Comparison of ENCODE assay signal across 12 cellular contexts in genomic region chrX:39766085-39766726, GRCh38.
DNase-seq lines count a peak whose midpoint lies in the region; ATAC-seq and TF ChIP-seq lines count a peak whose summit lies in the region.
"Had no signal": no experiment of that assay in that cellular context is flagged by ENCODE, and none has a peak within 500 bp of the region (broad histone marks: within the 10 kb centered on the region; RNA-seq: fewer than 3 reads in every experiment).

No MANE protein-coding gene starts in this region.

- H3K27ac Mint-ChIP-seq in activated T-cell treated with anti-CD3 and anti-CD28 coated beads, Interleukin-2, amount 50 U/mL, for 24 hours, result peak overlapping the region; percentile 78
- peak overlapping the region; percentile 52 for H3K27ac Mint-ChIP-seq in endodermal cell
- peak overlapping the region; percentile 82 for H3K27ac Mint-ChIP-seq in type B pancreatic cell

- ATAC-seq in GM19397 (IDR thresholded peaks at IDR 0.05; ENCODE audit: unreplicated experiment), result no peak
- ATAC-seq: HCT116 had no signal

- no peaks in the 10 kb centered on the region for H3K4me1 ChIP-seq in endodermal cell (ENCODE audit: control insufficient read depth, insufficient read depth, low read length)

- H3K9me3 Mint-ChIP-seq in activated T-cell treated with anti-CD3 and anti-CD28 coated beads, Interleukin-2, amount 50 U/mL, for 24 hours, result peaks cover 4% of the 10 kb centered on the region
- H3K9me3 Mint-ChIP-seq in endodermal cell (peaks cover 7% of the 10 kb centered on the region), type B pancreatic cell (peaks cover 10% of the 10 kb centered on the region)

- H3K4me3 ChIP-seq in endodermal cell (ENCODE audit: low read length), result no peak overlapping the region

- H3K9me3 ChIP-seq in endodermal cell (ENCODE audit: control insufficient read depth, low read length), result no peaks in the 10 kb centered on the region

- DNase-seq in stimulated activated CD4-positive, alpha-beta T cell treated with anti-CD3 and anti-CD28 coated beads, Interleukin-4, amount 100 ng/mL, for 24 hours, result peak; percentile 6
- no peak for DNase-seq in stimulated activated CD4-positive, alpha-beta T cell treated with anti-CD3 and anti-CD28 coated beads, Interleukin-4, amount 100 ng/mL, for 1 hour
- DNase-seq in activated T-cell treated with anti-CD3 and anti-CD28 coated beads, Interleukin-2, amount 50 U/mL, for 24 hours, result peak; percentile 50
- DNase-seq in endodermal cell (peak; percentile 69), type B pancreatic cell (ENCODE audit: extremely low spot score, unreplicated experiment) (no peak), DMS79 (lab: John Stamatoyannopoulos, UW) (no peak), NCI-H1092 (lab: John Stamatoyannopoulos, UW) (no peak)
- DNase-seq: NCI-H1105 treated with DMSO at 0.1 percent for 48 hours; NCI-H526 treated with DMSO at 0.1 percent for 48 hours; stimulated activated naive CD4-positive, alpha-beta T cell treated with Interleukin-2 at 50 U/mL for 16 hours had no signal

- peaks cover 45% of the 10 kb centered on the region for H3K4me1 Mint-ChIP-seq in activated T-cell treated with anti-CD3 and anti-CD28 coated beads, Interleukin-2, amount 50 U/mL, for 24 hours (ENCODE audit: low read depth)
- peaks cover 30% of the 10 kb centered on the region for H3K4me1 Mint-ChIP-seq in endodermal cell
- peaks cover 23% of the 10 kb centered on the region for H3K4me1 Mint-ChIP-seq in type B pancreatic cell (ENCODE audit: unreplicated experiment)

- H3K27me3 ChIP-seq in endodermal cell (ENCODE audit: control insufficient read depth, insufficient read depth, low read length, poor library complexity, severe bottlenecking), result no peaks in the 10 kb centered on the region

- no peaks in the 10 kb centered on the region for H3K36me3 ChIP-seq in endodermal cell (ENCODE audit: control insufficient read depth, insufficient read depth, low read length)

- TF ChIP-seq CTCF in endodermal cell (conservative IDR thresholded peaks at IDR 0.05) (no peak), type B pancreatic cell (conservative IDR thresholded peaks at IDR 0.05) (no peak)

- H3K27me3 Mint-ChIP-seq in activated T-cell treated with anti-CD3 and anti-CD28 coated beads, Interleukin-2, amount 50 U/mL, for 24 hours, result peaks cover 36% of the 10 kb centered on the region
- peaks cover 13% of the 10 kb centered on the region for H3K27me3 Mint-ChIP-seq in endodermal cell (ENCODE audit: insufficient read depth)
- H3K27me3 Mint-ChIP-seq in type B pancreatic cell, result no peaks in the 10 kb centered on the region

- no peak overlapping the region for H3K27ac ChIP-seq in endodermal cell (ENCODE audit: low read depth, low read length)

- 79 to 88% methylated on average over 3 to 10 of the region's 10 CpGs for WGBS in endodermal cell (ENCODE audit: insufficient coverage in 1 of 2, insufficient read length in 1 of 2), 2 experiments

- H3K9ac ChIP-seq in endodermal cell (ENCODE audit: extremely low read depth, low read length, poor library complexity, severe bottlenecking), result no peak overlapping the region

- peak overlapping the region; percentile 9 for H3K4me3 Mint-ChIP-seq in activated T-cell treated with anti-CD3 and anti-CD28 coated beads, Interleukin-2, amount 50 U/mL, for 24 hours
- H3K4me3 Mint-ChIP-seq in endodermal cell (no peak overlapping the region), type B pancreatic cell (peak overlapping the region; percentile 15)

- no peaks in the 10 kb centered on the region for H3K36me3 Mint-ChIP-seq in activated T-cell treated with anti-CD3 and anti-CD28 coated beads, Interleukin-2, amount 50 U/mL, for 24 hours (ENCODE audit: low read depth)
- H3K36me3 Mint-ChIP-seq in endodermal cell (ENCODE audit: low read depth) (no peaks in the 10 kb centered on the region), type B pancreatic cell (no peaks in the 10 kb centered on the region)

Comparison
In these comparisons a context has a peak if more than half of its experiments do, and no peak if none do; other contexts are left out.
1. DNase-seq: peak in stimulated activated CD4-positive, alpha-beta T cell treated with anti-CD3 and anti-CD28 coated beads, Interleukin-4, amount 100 ng/mL, for 24 hours (single experiment), activated T-cell treated with anti-CD3 and anti-CD28 coated beads, Interleukin-2, amount 50 U/mL, for 24 hours (single experiment) and endodermal cell (single experiment); none in stimulated activated CD4-positive, alpha-beta T cell treated with anti-CD3 and anti-CD28 coated beads, Interleukin-4, amount 100 ng/mL, for 1 hour (single experiment), type B pancreatic cell (single experiment), DMS79 (single experiment) and NCI-H1092 (single experiment).
2. Peak in every context shown above with its lines, with median percentiles within 50 percentile points of each other: H3K27ac Mint-ChIP-seq.